1 cellular context compared by ENCODE assay signal in genomic region chr6:31707701-31708100, GRCh38.
TF ChIP-seq lines count a peak whose summit lies in the region.

No MANE protein-coding gene starts in this region.

TF ChIP-seq in K562, 482 proteins besides CTCF, POLR2A, EP300 and RAD21:
- TF ChIP-seq MYBL2 (IDR thresholded peaks at IDR 0.05; ENCODE audit: low read depth), result no peak
- no peak for TF ChIP-seq MYBL2 (CRISPR knock-in tag; IDR thresholded peaks at IDR 0.05; ENCODE audit: borderline replicate concordance)
- TF ChIP-seq MYNN (IDR thresholded peaks at IDR 0.05), result no peak
- 0 out of 2 replicates have a peak, but pooled peaks have one; percentile 25 for TF ChIP-seq MYNN (CRISPR knock-in tag; IDR thresholded peaks at IDR 0.05)
- no peak for TF ChIP-seq CXXC5 (CRISPR knock-in tag; IDR thresholded peaks at IDR 0.05)
- no peak for TF ChIP-seq MCM7 (IDR thresholded peaks at IDR 0.05)
- TF ChIP-seq TEAD4 (IDR thresholded peaks at IDR 0.05; ENCODE audit: low read length), result no peak
- TF ChIP-seq TEAD4 (CRISPR knock-in tag; IDR thresholded peaks at IDR 0.05; ENCODE audit: borderline replicate concordance), result 0 out of 2 replicates have a peak, but pooled peaks have one; percentile 13
- TF ChIP-seq, protein P1, sequence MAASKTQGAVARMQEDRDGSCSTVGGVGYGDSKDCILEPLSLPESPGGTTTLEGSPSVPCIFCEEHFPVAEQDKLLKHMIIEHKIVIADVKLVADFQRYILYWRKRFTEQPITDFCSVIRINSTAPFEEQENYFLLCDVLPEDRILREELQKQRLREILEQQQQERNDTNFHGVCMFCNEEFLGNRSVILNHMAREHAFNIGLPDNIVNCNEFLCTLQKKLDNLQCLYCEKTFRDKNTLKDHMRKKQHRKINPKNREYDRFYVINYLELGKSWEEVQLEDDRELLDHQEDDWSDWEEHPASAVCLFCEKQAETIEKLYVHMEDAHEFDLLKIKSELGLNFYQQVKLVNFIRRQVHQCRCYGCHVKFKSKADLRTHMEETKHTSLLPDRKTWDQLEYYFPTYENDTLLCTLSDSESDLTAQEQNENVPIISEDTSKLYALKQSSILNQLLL (CRISPR knock-in tag; IDR thresholded peaks at IDR 0.05; ENCODE audit: borderline replicate concordance), result no peak
- no peak for TF ChIP-seq BRCA1 (IDR thresholded peaks at IDR 0.05)
- TF ChIP-seq BRCA1 (CRISPR knock-in tag; IDR thresholded peaks at IDR 0.05), result 0 out of 2 replicates have a peak, but pooled peaks have one; percentile 79
- TF ChIP-seq ZBTB7A (IDR thresholded peaks at IDR 0.05; ENCODE audit: borderline replicate concordance, control insufficient read depth, low read depth, low read length), result peak; percentile 14; the same call in 1 of the 2 replicates
- TF ChIP-seq, protein P2, sequence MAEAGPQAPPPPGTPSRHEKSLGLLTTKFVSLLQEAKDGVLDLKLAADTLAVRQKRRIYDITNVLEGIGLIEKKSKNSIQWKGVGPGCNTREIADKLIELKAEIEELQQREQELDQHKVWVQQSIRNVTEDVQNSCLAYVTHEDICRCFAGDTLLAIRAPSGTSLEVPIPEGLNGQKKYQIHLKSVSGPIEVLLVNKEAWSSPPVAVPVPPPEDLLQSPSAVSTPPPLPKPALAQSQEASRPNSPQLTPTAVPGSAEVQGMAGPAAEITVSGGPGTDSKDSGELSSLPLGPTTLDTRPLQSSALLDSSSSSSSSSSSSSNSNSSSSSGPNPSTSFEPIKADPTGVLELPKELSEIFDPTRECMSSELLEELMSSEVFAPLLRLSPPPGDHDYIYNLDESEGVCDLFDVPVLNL (CRISPR knock-in tag; IDR thresholded peaks at IDR 0.05; ENCODE audit: low read depth), result peak; percentile 45; the same call in 1 of the 2 replicates
- TF ChIP-seq, protein P3, sequence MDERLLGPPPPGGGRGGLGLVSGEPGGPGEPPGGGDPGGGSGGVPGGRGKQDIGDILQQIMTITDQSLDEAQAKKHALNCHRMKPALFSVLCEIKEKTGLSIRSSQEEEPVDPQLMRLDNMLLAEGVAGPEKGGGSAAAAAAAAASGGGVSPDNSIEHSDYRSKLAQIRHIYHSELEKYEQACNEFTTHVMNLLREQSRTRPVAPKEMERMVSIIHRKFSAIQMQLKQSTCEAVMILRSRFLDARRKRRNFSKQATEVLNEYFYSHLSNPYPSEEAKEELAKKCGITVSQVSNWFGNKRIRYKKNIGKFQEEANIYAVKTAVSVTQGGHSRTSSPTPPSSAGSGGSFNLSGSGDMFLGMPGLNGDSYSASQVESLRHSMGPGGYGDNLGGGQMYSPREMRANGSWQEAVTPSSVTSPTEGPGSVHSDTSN (CRISPR knock-in tag; IDR thresholded peaks at IDR 0.05; ENCODE audit: low read depth), result no peak
- TF ChIP-seq, protein P3 (tag; conservative IDR thresholded peaks at IDR 0.05; ENCODE audit: low read depth), result no peak
- 0 out of 2 replicates have a peak, but pooled peaks have one; percentile 31 for TF ChIP-seq STAG1 (CRISPR knock-in tag; IDR thresholded peaks at IDR 0.05; ENCODE audit: borderline replicate concordance)
- no peak for TF ChIP-seq DMBX1 (CRISPR knock-in tag; IDR thresholded peaks at IDR 0.05; ENCODE audit: borderline replicate concordance)
